ENCODE assay signal across 16 cellular contexts in genomic region chr2:212979799-212980198, GRCh38.
DNase-seq lines count a peak whose midpoint lies in the region; ATAC-seq lines count a peak whose summit lies in the region.
"Had no signal": no experiment of that assay in that cellular context is flagged by ENCODE, and none has a peak within 500 bp of the region (broad histone marks: within the 10 kb centered on the region; RNA-seq: fewer than 3 reads in every experiment).

No MANE protein-coding gene starts in this region.

- no peak overlapping the region for H3K4me3 ChIP-seq in thymus (ENCODE audit: low read length)
- H3K4me3 ChIP-seq: MG63, pancreas, spleen had no signal

- no peak for DNase-seq in activated CD8-positive, alpha-beta memory T cell treated with anti-CD3 and anti-CD28 coated beads, Interleukin-2, amount 10 ng/mL, durations not matched to agents 7 days and 5 days
- DNase-seq in activated CD8-positive, alpha-beta memory T cell treated with anti-CD3 and anti-CD28 coated beads, Interleukin-2, amount 50 U/mL, for 48 hours = no peak
- DNase-seq in NCI-H526 treated with DMSO at 0.1 percent for 48 hours (lab: John Stamatoyannopoulos, UW) (peak; percentile 29), amniotic epithelial cell (ENCODE audit: low read depth) (peak; percentile 63), pons (ENCODE audit: low spot score) (no peak), substantia nigra (lab: John Stamatoyannopoulos, UW) (no peak)
- DNase-seq: activated CD4-positive, CD25-positive, alpha-beta regulatory T cell; activated T-cell treated with anti-CD3 and anti-CD28 coated beads for 4 hours; DMS79 treated with DMSO at 0.1 percent for 48 hours; MG63; NCI-H2081 treated with DMSO at 0.1 percent for 48 hours; pancreas; SIG-M5; spleen had no signal

- no peaks in the 10 kb centered on the region for H3K9me3 Mint-ChIP-seq in activated CD8-positive, alpha-beta memory T cell treated with anti-CD3 and anti-CD28 coated beads, Interleukin-2, amount 10 ng/mL, durations not matched to agents 7 days and 5 days (ENCODE audit: low read depth)

- H3K27me3 Mint-ChIP-seq in activated CD8-positive, alpha-beta memory T cell treated with anti-CD3 and anti-CD28 coated beads, Interleukin-2, amount 10 ng/mL, durations not matched to agents 7 days and 5 days = no peaks in the 10 kb centered on the region

- CTCF ChIA-PET in activated CD8-positive, alpha-beta memory T cell treated with anti-CD3 and anti-CD28 coated beads, Interleukin-2, amount 10 ng/mL, durations not matched to agents 7 days and 5 days (lab: Charles Lee) = no interaction called here

- H3K36me3 ChIP-seq in thymus (ENCODE audit: control insufficient read depth, insufficient read depth) = peaks cover under 1% of the 10 kb centered on the region
- H3K36me3 ChIP-seq: MG63, pancreas, spleen had no signal

- whole genome bisulfite sequencing in thymus = 10% methylated on average over 1 of the region's 1 CpG

- ATAC-seq in activated CD8-positive, alpha-beta memory T cell treated with anti-CD3 and anti-CD28 coated beads, Interleukin-2, amount 10 ng/mL, durations not matched to agents 7 days and 5 days = peak; percentile 53
- no peak for ATAC-seq in HG03521 (IDR thresholded peaks at IDR 0.05; ENCODE audit: unreplicated experiment)
- ATAC-seq: pancreas had no signal

- peaks cover 4% of the 10 kb centered on the region for H3K36me3 Mint-ChIP-seq in activated CD8-positive, alpha-beta memory T cell treated with anti-CD3 and anti-CD28 coated beads, Interleukin-2, amount 10 ng/mL, durations not matched to agents 7 days and 5 days

- no peak overlapping the region for H3K4me3 Mint-ChIP-seq in activated CD8-positive, alpha-beta memory T cell treated with anti-CD3 and anti-CD28 coated beads, Interleukin-2, amount 10 ng/mL, durations not matched to agents 7 days and 5 days

- H3K27ac ChIP-seq in thymus (ENCODE audit: low read depth) (peak overlapping the region; percentile 64), substantia nigra (ENCODE audit: low read depth, low read length, poor library complexity, severe bottlenecking) (no peak overlapping the region)
- H3K27ac ChIP-seq: pancreas, spleen had no signal

- H3K4me1 ChIP-seq in thymus (ENCODE audit: control insufficient read depth, insufficient read depth, low read length) = peaks cover 5% of the 10 kb centered on the region
- H3K4me1 ChIP-seq: pancreas had no signal

- H3K27me3 ChIP-seq in thymus (ENCODE audit: control insufficient read depth, insufficient read depth) = no peaks in the 10 kb centered on the region
- H3K27me3 ChIP-seq: MG63, pancreas, spleen had no signal

- peaks cover 11% of the 10 kb centered on the region for H3K4me1 Mint-ChIP-seq in activated CD8-positive, alpha-beta memory T cell treated with anti-CD3 and anti-CD28 coated beads, Interleukin-2, amount 10 ng/mL, durations not matched to agents 7 days and 5 days

- no peaks in the 10 kb centered on the region for H3K9me3 ChIP-seq in thymus (ENCODE audit: control insufficient read depth)
- H3K9me3 ChIP-seq: MG63, pancreas, spleen had no signal

- H3K27ac Mint-ChIP-seq in activated CD8-positive, alpha-beta memory T cell treated with anti-CD3 and anti-CD28 coated beads, Interleukin-2, amount 10 ng/mL, durations not matched to agents 7 days and 5 days = peak overlapping the region; percentile 12

Comparison
In these comparisons a context has a peak if more than half of its experiments do, and no peak if none do; other contexts are left out.
1. DNase-seq: peak in NCI-H526 treated with DMSO at 0.1 percent for 48 hours (single experiment) and amniotic epithelial cell (single experiment); none in activated CD8-positive, alpha-beta memory T cell treated with anti-CD3 and anti-CD28 coated beads, Interleukin-2, amount 10 ng/mL, durations not matched to agents 7 days and 5 days (single experiment), activated CD8-positive, alpha-beta memory T cell treated with anti-CD3 and anti-CD28 coated beads, Interleukin-2, amount 50 U/mL, for 48 hours (single experiment), pons (single experiment) and substantia nigra (0 of 49).